Comparison of ENCODE assay signal across 18 cellular contexts in the genomic region with DNA sequence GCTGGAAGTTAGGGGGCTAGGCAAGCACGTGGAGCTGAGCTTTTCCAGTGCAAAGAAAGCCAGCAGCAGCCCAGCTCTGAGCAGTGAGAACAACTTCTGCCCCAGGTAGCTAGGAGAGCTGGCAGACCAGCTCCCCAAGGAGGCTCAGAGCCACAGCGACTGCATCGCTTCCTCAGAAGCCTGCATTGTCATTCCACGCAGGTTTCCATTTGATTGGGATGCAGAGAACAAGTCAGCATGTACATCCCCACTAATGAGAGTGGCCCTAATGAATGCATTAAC. TPM values are rescaled to one million over a fixed set of nuclear protein-coding genes. Genes with fewer than 3 reads are reported as not detected.
DNase-seq lines count a peak whose midpoint lies in the region; ATAC-seq, FAIRE-seq and TF ChIP-seq lines count a peak whose summit lies in the region.
"Had no signal": no experiment of that assay in that cellular context is flagged by ENCODE, and none has a peak within 500 bp of the region (broad histone marks: within the 10 kb centered on the region; RNA-seq: fewer than 3 reads in every experiment).

No MANE protein-coding gene starts in this region.

- no peak overlapping the region for H3K9ac ChIP-seq in trophoblast cell (ENCODE audit: low read length)

- H4K12ac ChIP-seq in trophoblast cell (ENCODE audit: low read depth, low read length) = no peak overlapping the region

- H3K27me3 ChIP-seq in trophoblast cell (ENCODE audit: insufficient read depth, low read length) (no peaks in the 10 kb centered on the region), pancreas (no peaks in the 10 kb centered on the region)

- WGBS in trophoblast cell (ENCODE audit: extremely low coverage, insufficient coverage, insufficient read length) = no CpG with 5 or more reads among the region's 4 CpGs
- 53 to 65% methylated on average over 4 of the region's 4 CpGs for WGBS in pancreas, 2 donors

- no peak overlapping the region for H2BK120ac ChIP-seq in trophoblast cell (ENCODE audit: insufficient read depth, low read length, poor library complexity)

- no peak overlapping the region for H3K18ac ChIP-seq in trophoblast cell (ENCODE audit: low read length)

- H2BK5ac ChIP-seq in trophoblast cell (ENCODE audit: low read depth, low read length, poor library complexity) = no peak overlapping the region

- H3K4me1 Mint-ChIP-seq in activated CD8-positive, alpha-beta memory T cell treated with anti-CD3 and anti-CD28 coated beads, Interleukin-2, amount 10 ng/mL, durations not matched to agents 7 days and 5 days = no peaks in the 10 kb centered on the region
- H3K4me1 Mint-ChIP-seq: CD8-positive, alpha-beta memory T cell had no signal

- no peak overlapping the region for H3K4ac ChIP-seq in trophoblast cell (ENCODE audit: low read depth, low read length)

- H3K9me3 ChIP-seq in trophoblast cell (ENCODE audit: insufficient read depth, low read depth, low read length) (peaks cover 5% of the 10 kb centered on the region), pancreas (no peaks in the 10 kb centered on the region)

- H4K91ac ChIP-seq in trophoblast cell (ENCODE audit: low read depth, low read length) = no peak overlapping the region

- H3K79me1 ChIP-seq in trophoblast cell (ENCODE audit: low read length) = no peaks in the 10 kb centered on the region

- no peak overlapping the region for H3K23ac ChIP-seq in trophoblast cell (ENCODE audit: low read length)

- no peak overlapping the region for H4K8ac ChIP-seq in trophoblast cell (ENCODE audit: low read depth, low read length)

- intact Hi-C loops in pancreas (cut with DNase I) = no loop called here

- H3K4me1 ChIP-seq in trophoblast cell (ENCODE audit: control insufficient read depth in 1 of 2, insufficient read depth in 2 of 2, low read length in 2 of 2) (no peaks in the 10 kb centered on the region), pancreas (no peaks in the 10 kb centered on the region)
- H3K4me1 ChIP-seq: Caco-2 had no signal

- no peak overlapping the region for H2BK12ac ChIP-seq in trophoblast cell (ENCODE audit: low read length)

- H3K36me3 ChIP-seq in trophoblast cell (ENCODE audit: control insufficient read depth in 1 of 2, insufficient read depth in 2 of 2, low read length in 2 of 2) = no peaks in the 10 kb centered on the region
- H3K36me3 ChIP-seq in pancreas = no peaks in the 10 kb centered on the region

- no peak overlapping the region for H3K27ac ChIP-seq in trophoblast cell (ENCODE audit: low read depth, low read length)
- H3K27ac ChIP-seq in pancreas = no peak overlapping the region
- H3K27ac ChIP-seq: 22Rv1 had no signal

- no peaks in the 10 kb centered on the region for H3K27me3 Mint-ChIP-seq in activated CD8-positive, alpha-beta memory T cell treated with anti-CD3 and anti-CD28 coated beads, Interleukin-2, amount 10 ng/mL, durations not matched to agents 7 days and 5 days

- no peak for TF ChIP-seq CTCF in pancreas (IDR thresholded peaks at IDR 0.05)

- no peak overlapping the region for H3K27ac Mint-ChIP-seq in activated CD8-positive, alpha-beta memory T cell treated with anti-CD3 and anti-CD28 coated beads, Interleukin-2, amount 10 ng/mL, durations not matched to agents 7 days and 5 days
- H3K27ac Mint-ChIP-seq: CD8-positive, alpha-beta memory T cell; HFFc6 had no signal

- H3K4me3 ChIP-seq in trophoblast cell (ENCODE audit: low read depth, low read length) = peak overlapping the region; percentile 9
- H3K4me3 ChIP-seq in pancreas = no peak overlapping the region

- no peak overlapping the region for H3K4me3 Mint-ChIP-seq in activated CD8-positive, alpha-beta memory T cell treated with anti-CD3 and anti-CD28 coated beads, Interleukin-2, amount 10 ng/mL, durations not matched to agents 7 days and 5 days
- H3K4me3 Mint-ChIP-seq: CD8-positive, alpha-beta memory T cell; HFFc6 had no signal

- H3K36me3 Mint-ChIP-seq in activated CD8-positive, alpha-beta memory T cell treated with anti-CD3 and anti-CD28 coated beads, Interleukin-2, amount 10 ng/mL, durations not matched to agents 7 days and 5 days = no peaks in the 10 kb centered on the region
- H3K36me3 Mint-ChIP-seq: CD8-positive, alpha-beta memory T cell had no signal

- no peak for ATAC-seq in activated CD8-positive, alpha-beta memory T cell treated with anti-CD3 and anti-CD28 coated beads, Interleukin-2, amount 10 ng/mL, durations not matched to agents 7 days and 5 days
- ATAC-seq in pancreas (no peak), GM18873 (IDR thresholded peaks at IDR 0.05; ENCODE audit: low FRiP score, unreplicated experiment) (no peak)

- H3K14ac ChIP-seq in trophoblast cell (ENCODE audit: low read length) = no peak overlapping the region

- CTCF ChIA-PET in activated CD8-positive, alpha-beta memory T cell treated with anti-CD3 and anti-CD28 coated beads, Interleukin-2, amount 10 ng/mL, durations not matched to agents 7 days and 5 days (lab: Charles Lee) = no interaction called here

- H3K9me3 Mint-ChIP-seq in activated CD8-positive, alpha-beta memory T cell treated with anti-CD3 and anti-CD28 coated beads, Interleukin-2, amount 10 ng/mL, durations not matched to agents 7 days and 5 days (ENCODE audit: low read depth) = no peaks in the 10 kb centered on the region

- no peak overlapping the region for H3K4me2 ChIP-seq in trophoblast cell (ENCODE audit: low read length)

- peak; percentile 18 for DNase-seq in activated CD8-positive, alpha-beta memory T cell treated with anti-CD3 and anti-CD28 coated beads, Interleukin-2, amount 10 ng/mL, durations not matched to agents 7 days and 5 days
- no peak for DNase-seq in activated CD8-positive, alpha-beta memory T cell treated with anti-CD3 and anti-CD28 coated beads for 24 hours
- DNase-seq in ecto neural progenitor cell (ENCODE audit: low spot score) (peak; percentile 25), trophoblast cell (no peak), NOMO-1 (lab: John Stamatoyannopoulos, UW; ENCODE audit: unreplicated experiment in 2 of 2) (no peak), pancreas (no peak), activated T-cell treated with anti-CD3 and anti-CD28 coated beads for 4 hours (no peak)
- DNase-seq: Caco-2; CD8-positive, alpha-beta memory T cell; DMS 273 treated with DMSO at 0.1 percent for 48 hours; GOT3; HCEC 1CT; HFFc6 had no signal

- FAIRE-seq in pancreas (lab: Jason Lieb, UNC) = no peak
- FAIRE-seq: HTR-8/SVneo had no signal

- H2AFZ ChIP-seq in trophoblast cell (ENCODE audit: insufficient read depth, low read length, poor library complexity) = no peak overlapping the region

- no peak overlapping the region for H2AK5ac ChIP-seq in trophoblast cell (ENCODE audit: low read length)

- H3K79me2 ChIP-seq in trophoblast cell (ENCODE audit: control insufficient read depth, insufficient read depth, low read length, poor library complexity) = no peaks in the 10 kb centered on the region

RNA-seq across cellular contexts. Expression of a gene that starts 45.1 kb away (rescaled TPM):
- total RNA-seq in activated CD8-positive, alpha-beta memory T cell treated with anti-CD3 and anti-CD28 coated beads, Interleukin-2, amount 10 ng/mL, durations not matched to agents 7 days and 5 days = not detected
- 0.01 TPM in 1 of 2 replicates, not detected in the other for polyA plus RNA-seq in trophoblast cell (2013)
- under 1 TPM in 1 of 6 donors, not detected in 5; 0.09 TPM for total RNA-seq in pancreas
- polyA plus RNA-seq in pancreas = under 1 TPM; 0.07 to 0.15 TPM
- total RNA-seq: Caco-2; CD8-positive, alpha-beta memory T cell; Daoy; HFFc6 had no signal
- polyA plus RNA-seq: BJ; CD8-positive, alpha-beta memory T cell had no signal

Comparison
In these comparisons a context has a peak if more than half of its experiments do, and no peak if none do; other contexts are left out.
1. DNase-seq: peak in activated CD8-positive, alpha-beta memory T cell treated with anti-CD3 and anti-CD28 coated beads, Interleukin-2, amount 10 ng/mL, durations not matched to agents 7 days and 5 days (single experiment) and ecto neural progenitor cell (single experiment); none in activated CD8-positive, alpha-beta memory T cell treated with anti-CD3 and anti-CD28 coated beads for 24 hours (single experiment), trophoblast cell (0 of 2), NOMO-1 (0 of 2), pancreas (0 of 6) and activated T-cell treated with anti-CD3 and anti-CD28 coated beads for 4 hours (single experiment).